33 cellular contexts compared by ENCODE assay signal in the genomic region with DNA sequence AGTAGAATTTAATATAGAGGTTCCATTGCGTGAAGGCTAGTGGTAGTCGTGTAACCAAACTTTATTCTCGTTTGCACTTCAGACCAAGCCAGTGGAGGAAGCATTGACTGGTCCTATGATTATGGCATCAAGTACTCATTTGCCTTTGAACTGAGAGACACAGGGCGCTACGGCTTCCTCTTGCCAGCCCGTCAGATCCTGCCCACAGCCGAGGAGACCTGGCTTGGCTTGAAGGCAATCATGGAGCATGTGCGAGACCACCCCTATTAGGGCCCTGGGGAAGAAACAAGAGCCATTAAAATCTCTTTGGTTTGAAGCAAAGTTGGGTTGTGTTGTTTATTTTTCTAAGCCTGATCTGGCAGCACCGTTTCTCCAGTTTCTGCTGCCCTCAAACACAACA. TPM values are rescaled to one million over a fixed set of nuclear protein-coding genes. Genes with fewer than 3 reads are reported as not detected.
"Had no signal": no experiment of that assay in that cellular context is flagged by ENCODE, and none has a peak within 500 bp of the region (broad histone marks: within the 10 kb centered on the region; RNA-seq: fewer than 3 reads in every experiment).

No MANE protein-coding gene starts in this region.

- H3K9me3 ChIP-seq: ascending aorta, breast epithelium, MG63 had no signal

- H3K27me3 ChIP-seq: ascending aorta, breast epithelium, MG63 had no signal

- H3K27ac ChIP-seq: ascending aorta, breast epithelium, PC-9 had no signal

- H3K4me3 ChIP-seq: ascending aorta, breast epithelium, MG63, PC-9 had no signal

- H2AFZ ChIP-seq: PC-9 had no signal

- ATAC-seq: activated CD8-positive, alpha-beta T cell treated with anti-CD3 and anti-CD28 coated beads for 36 hours; activated T-cell treated with anti-CD3 and anti-CD28 coated beads, Interleukin-2, amount 50 U/mL, for 72 hours had no signal

- H3K36me3 ChIP-seq: ascending aorta, breast epithelium, MG63 had no signal

- DNase-seq: activated CD4-positive, alpha-beta T cell treated with anti-CD3 and anti-CD28 coated beads, Interleukin-2, amount 10 ng/mL, durations not matched to agents 24 days and 14 days; activated CD4-positive, alpha-beta T cell treated with anti-CD3 and anti-CD28 coated beads, Interleukin-2, amount 50 U/mL, for 4 hours; activated CD8-positive, alpha-beta T cell treated with anti-CD3 and anti-CD28 coated beads for 36 hours; activated effector memory CD4-positive, alpha-beta T cell treated with anti-CD3 and anti-CD28 coated beads, Interleukin-2, amount 50 U/mL, for 16 hours; activated naive CD4-positive, alpha-beta T cell; activated naive CD4-positive, alpha-beta T cell treated with anti-CD3 and anti-CD28 coated beads, Interleukin-2, amount 50 U/mL, for 16 hours; activated naive CD8-positive, alpha-beta T cell treated with anti-CD3 and anti-CD28 coated beads, Interleukin-2, amount 10 ng/mL, durations not matched to agents 7 days and 5 days; activated T-cell treated with anti-CD3 and anti-CD28 coated beads, Interleukin-2, amount 50 U/mL, for 1 hour; activated T-cell treated with anti-CD3 and anti-CD28 coated beads, Interleukin-2, amount 50 U/mL, for 72 hours; amygdala; Kasumi-1; KBM-7; MG63; NCI-H1048; NCI-H1105 treated with DMSO at 0.1 percent for 48 hours; NCI-H1694; NCI-H1930; NCI-H2081 treated with DMSO at 0.1 percent for 48 hours; NCI-H510A; NCI-H526; NCI-H748 treated with DMSO at 0.1 percent for 48 hours; NK-92 treated with Interleukin-12 subunit alpha and Interleukin-12 subunit beta, amount 100 ng/mL, for 24 hours; Right ventricle myocardium superior; SW 1271; T-helper 1 cell; T-helper 2 cell; T-helper 9 cell had no signal

RNA-seq across cellular contexts. Expression of a gene that starts 3.5 kb away (rescaled TPM):
- total RNA-seq: activated CD4-positive, alpha-beta T cell treated with anti-CD3 and anti-CD28 coated beads, Interleukin-2, amount 10 ng/mL, durations not matched to agents 24 days and 14 days; activated CD8-positive, alpha-beta memory T cell treated with anti-CD3 and anti-CD28 coated beads for 36 hours; activated CD8-positive, alpha-beta T cell treated with anti-CD3 and anti-CD28 coated beads for 36 hours; activated naive CD8-positive, alpha-beta T cell treated with anti-CD3 and anti-CD28 coated beads, Interleukin-2, amount 10 ng/mL, durations not matched to agents 7 days and 5 days; ascending aorta; OCI-LY7; Right ventricle myocardium superior had no signal

RNA-seq across cellular contexts. Expression of a gene that starts 22.8 kb away (rescaled TPM):
- total RNA-seq: activated CD8-positive, alpha-beta memory T cell treated with anti-CD3 and anti-CD28 coated beads for 36 hours; activated CD8-positive, alpha-beta T cell treated with anti-CD3 and anti-CD28 coated beads for 36 hours; activated naive CD8-positive, alpha-beta T cell treated with anti-CD3 and anti-CD28 coated beads, Interleukin-2, amount 10 ng/mL, durations not matched to agents 7 days and 5 days; activated T-cell treated with anti-CD3 and anti-CD28 coated beads, Interleukin-2, amount 50 U/mL, for 72 hours; ascending aorta; breast epithelium; cardiac septum; OCI-LY7; PC-9; Right ventricle myocardium superior had no signal

RNA-seq across cellular contexts. Expression of a gene that starts 55.1 kb away (rescaled TPM):
- total RNA-seq: ascending aorta, breast epithelium, cardiac septum, OCI-LY7, PC-9, Right ventricle myocardium superior had no signal
